30 cellular contexts compared by ENCODE assay signal in the genomic region with DNA sequence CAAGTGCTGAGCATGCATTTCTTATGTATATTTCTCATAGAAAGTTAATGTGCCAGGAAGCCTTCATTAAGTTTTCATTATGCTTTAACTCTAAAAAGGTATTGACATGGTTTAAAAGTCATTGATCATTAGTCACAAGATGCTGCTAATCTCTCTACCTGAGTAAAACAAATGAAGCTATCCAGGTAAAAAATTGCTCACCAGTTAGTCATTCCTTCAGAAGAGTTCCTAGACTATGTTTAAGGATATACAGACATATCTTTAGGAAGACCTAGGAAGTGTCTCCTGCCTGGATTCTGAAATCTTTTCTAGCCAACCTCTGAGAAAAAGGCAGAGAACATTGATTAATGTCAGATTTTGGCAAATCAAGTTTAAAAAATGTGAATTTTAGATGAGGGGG.
"Had no signal": no experiment of that assay in that cellular context is flagged by ENCODE, and none has a peak within 500 bp of the region (broad histone marks: within the 10 kb centered on the region; RNA-seq: fewer than 3 reads in every experiment).

No MANE protein-coding gene starts in this region.

- H3K4me3 Mint-ChIP-seq: immature natural killer cell; mesothelial cell of epicardium; naive B cell; natural killer cell; nephron progenitor cell; neural progenitor cell; stimulated activated naive B cell treated with anti-CD40 and anti-IgM and Interleukin-4, amounts not matched to agents 10 μg/mL and 1 μg/mL and 100 μg/mL, for 72 hours had no signal

- H3K9ac ChIP-seq: neural progenitor cell had no signal

- H3K9me3 Mint-ChIP-seq: mesothelial cell of epicardium; naive B cell; nephron progenitor cell; neural progenitor cell; stimulated activated naive B cell treated with anti-CD40 and anti-IgM and Interleukin-4, amounts not matched to agents 10 μg/mL and 1 μg/mL and 100 μg/mL, for 72 hours had no signal

- H3K27me3 Mint-ChIP-seq: naive B cell; progenitor cell of endocrine pancreas; stimulated activated naive B cell treated with anti-CD40 and anti-IgM and Interleukin-4, amounts not matched to agents 10 μg/mL and 1 μg/mL and 100 μg/mL, for 72 hours had no signal

- H3K27me3 ChIP-seq: neural progenitor cell, neutrophil, right atrium auricular region, stomach, testis, thyroid gland, transverse colon, upper lobe of left lung had no signal

- ATAC-seq: natural killer cell; sciatic nerve; stimulated activated naive B cell treated with anti-CD40 and anti-IgM and Interleukin-4, amounts not matched to agents 10 μg/mL and 1 μg/mL and 100 μg/mL, for 72 hours; stimulated activated naive CD8-positive, alpha-beta T cell treated with anti-CD3 and anti-CD28 coated beads, Interleukin-15, Interleukin-2, amounts not matched to agents 100 U/mL and 50 U/mL, for 24 hours had no signal

- H3K4me1 Mint-ChIP-seq: immature natural killer cell; naive B cell; natural killer cell; stimulated activated naive B cell treated with anti-CD40 and anti-IgM and Interleukin-4, amounts not matched to agents 10 μg/mL and 1 μg/mL and 100 μg/mL, for 72 hours had no signal

- H3K4me1 ChIP-seq: left ventricle myocardium inferior, right atrium auricular region, thyroid gland, upper lobe of left lung had no signal

- FAIRE-seq: islet of Langerhans, kidney, urothelium cell line had no signal

- H3K36me3 Mint-ChIP-seq: immature natural killer cell; mesothelial cell of epicardium; naive B cell; natural killer cell; stimulated activated naive B cell treated with anti-CD40 and anti-IgM and Interleukin-4, amounts not matched to agents 10 μg/mL and 1 μg/mL and 100 μg/mL, for 72 hours had no signal

- H2AFZ ChIP-seq: neural progenitor cell had no signal

- DNase-seq: hypothalamus; immature natural killer cell; kidney; left ventricle myocardium inferior; mesendoderm; naive B cell; natural killer cell; nephron progenitor cell; occipital lobe; stimulated activated CD4-positive, alpha-beta T cell treated with anti-CD3 and anti-CD28 coated beads, Interleukin-12 subunit alpha, Interleukin-12 subunit beta, amount 100 ng/mL, for 4 hours; stimulated activated CD4-positive, alpha-beta T cell treated with anti-CD3 and anti-CD28 coated beads, Interleukin-15, amount 100 ng/mL, for 24 hours; stimulated activated CD4-positive, alpha-beta T cell treated with anti-CD3 and anti-CD28 coated beads, Interleukin-2, amount 100 ng/mL, for 24 hours; stimulated activated CD4-positive, alpha-beta T cell treated with anti-CD3 and anti-CD28 coated beads, Interleukin-4, amount 100 ng/mL, for 1 hour; stimulated activated naive B cell treated with anti-CD40 and anti-IgM and Interleukin-4, amounts not matched to agents 10 μg/mL and 1 μg/mL and 100 μg/mL, for 72 hours; stimulated activated naive CD8-positive, alpha-beta T cell treated with anti-CD3 and anti-CD28 coated beads, Interleukin-15, Interleukin-2, amounts not matched to agents 100 U/mL and 50 U/mL, for 24 hours; stomach; testis; thyroid gland; transverse colon; upper lobe of left lung had no signal

- H3K36me3 ChIP-seq: left ventricle myocardium inferior, neural progenitor cell, neutrophil, right atrium auricular region, stomach, thyroid gland, transverse colon, upper lobe of left lung had no signal

- H3K4me2 ChIP-seq: neural progenitor cell had no signal

- H3K27ac ChIP-seq: left ventricle myocardium inferior, neural progenitor cell, neutrophil, right atrium auricular region, skin epidermis, stomach, testis, thyroid gland, transverse colon, upper lobe of left lung had no signal

- H3K27ac Mint-ChIP-seq: immature natural killer cell; mesothelial cell of epicardium; natural killer cell; nephron progenitor cell; neural progenitor cell; progenitor cell of endocrine pancreas; stimulated activated naive B cell treated with anti-CD40 and anti-IgM and Interleukin-4, amounts not matched to agents 10 μg/mL and 1 μg/mL and 100 μg/mL, for 72 hours had no signal

- H3K4me3 ChIP-seq: left ventricle myocardium inferior, lung, neural progenitor cell, right atrium auricular region, skin epidermis, stomach, testis, thyroid gland, transverse colon, upper lobe of left lung had no signal

- H3K9me3 ChIP-seq: left ventricle myocardium inferior, neutrophil, right atrium auricular region, stomach, testis, thyroid gland, transverse colon, upper lobe of left lung had no signal
